ENCODE assay signal across 20 cellular contexts in the genomic region with DNA sequence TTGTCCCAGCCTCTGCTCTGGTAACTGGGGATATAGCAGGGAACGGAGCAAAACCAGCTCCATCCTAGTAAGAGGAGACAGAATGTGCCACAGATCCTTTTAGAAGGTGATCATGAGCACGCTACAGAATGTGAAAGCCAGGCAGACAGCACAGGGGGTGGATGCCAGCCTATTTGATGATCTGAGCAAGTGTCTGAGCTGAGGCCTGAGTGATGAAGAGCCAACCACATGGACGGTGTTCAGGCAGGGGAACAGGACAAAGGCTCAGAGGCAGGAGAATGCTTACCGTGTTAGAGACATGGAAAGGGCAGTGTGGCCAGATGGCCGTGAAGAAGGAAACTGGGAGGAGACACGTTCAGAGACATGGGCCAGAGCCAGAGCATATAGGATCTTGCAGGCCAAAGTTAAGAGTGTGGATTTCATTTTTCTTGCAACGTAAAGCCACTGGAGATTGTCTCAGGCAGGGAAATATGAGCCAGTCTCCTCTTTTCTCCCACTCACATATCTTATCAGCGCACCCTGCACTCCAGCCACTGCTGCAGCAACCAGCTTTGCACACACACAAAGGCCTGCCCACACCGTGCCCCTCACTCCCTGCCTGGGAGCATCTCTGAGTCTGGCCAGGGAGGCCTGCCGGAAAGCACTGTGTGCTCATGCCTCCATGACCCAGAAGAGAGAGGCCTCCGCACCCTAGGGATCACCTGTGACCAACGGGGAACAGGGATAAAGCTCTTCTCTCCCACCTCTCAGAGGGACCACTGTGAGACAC. TPM values are rescaled to one million over a fixed set of nuclear protein-coding genes. Genes with fewer than 3 reads are reported as not detected.
A peak's percentile ranks its signal among the peaks of the same experiment; 100 is the strongest.
DNase-seq lines count a peak whose midpoint lies in the region; ATAC-seq, FAIRE-seq and TF ChIP-seq lines count a peak whose summit lies in the region.
"Had no signal": no experiment of that assay in that cellular context is flagged by ENCODE, and none has a peak within 500 bp of the region (broad histone marks: within the 10 kb centered on the region; RNA-seq: fewer than 3 reads in every experiment).

No MANE protein-coding gene starts in this region.

- peaks cover 0 to 58% (median 14%) of the 10 kb centered on the region in 3 donors for H3K36me3 Mint-ChIP-seq in CD8-positive, alpha-beta memory T cell
- peaks cover 4 to 81% (median 24%) of the 10 kb centered on the region in 3 donors for H3K36me3 Mint-ChIP-seq in naive thymus-derived CD8-positive, alpha-beta T cell

- H3K4me1 ChIP-seq in CD8-positive, alpha-beta memory T cell (ENCODE audit: insufficient read depth, low read length) = peaks cover 62% of the 10 kb centered on the region

- no peak for DNase-seq in CD8-positive, alpha-beta memory T cell
- DNase-seq in OCI-M1 (lab: John Stamatoyannopoulos, UW) = peak; percentile 19
- DNase-seq in bronchial epithelial cell (ENCODE audit: low read depth) = no peak
- no peak for DNase-seq in naive thymus-derived CD8-positive, alpha-beta T cell
- DNase-seq in dermis blood vessel endothelial cell = no peak
- DNase-seq: activated CD4-positive, alpha-beta T cell treated with anti-CD3 and anti-CD28 coated beads for 48 hours; activated effector memory CD4-positive, alpha-beta T cell treated with Interleukin-2 at 50 U/mL for 16 hours; DMS53; naive B cell; NCI-H1417 treated with DMSO at 0.1 percent for 48 hours; NCI-H226; retina; SHP77 treated with DMSO at 0.1 percent for 48 hours; T1000 had no signal

- peaks cover 53 to 78% (median 67%) of the 10 kb centered on the region in 3 donors for H3K4me1 Mint-ChIP-seq in CD8-positive, alpha-beta memory T cell
- H3K4me1 Mint-ChIP-seq in naive thymus-derived CD8-positive, alpha-beta T cell = peaks cover 53 to 92% (median 85%) of the 10 kb centered on the region in 4 donors

- POLR2A ChIA-PET in CD8-positive, alpha-beta memory T cell (lab: Charles Lee) = interaction anchor here (0.6 kb wide), 1 partner anchor 658 kb away, joined by 12 read pairs; no protein-coding TSS in a partner anchor
- POLR2A ChIA-PET in naive thymus-derived CD8-positive, alpha-beta T cell (lab: Charles Lee) = interaction anchor here (1.0 to 7.0 kb wide), 5 partner anchors 8 to 74 kb away, joined by 3 to 81 read pairs (median 4); a partner anchor contains a TSS

- ATAC-seq in naive thymus-derived CD8-positive, alpha-beta T cell = peak in 1 of 2 donors; percentile 16
- ATAC-seq in GM19328 (IDR thresholded peaks at IDR 0.05; ENCODE audit: unreplicated experiment) (no peak), HG03108 (IDR thresholded peaks at IDR 0.05; ENCODE audit: unreplicated experiment) (no peak)

- CTCF ChIA-PET in CD8-positive, alpha-beta memory T cell (lab: Charles Lee) = interaction anchor here (0.8 to 3.7 kb wide), 4 partner anchors 19 to 145 kb away, joined by 3 to 14 read pairs (median 3); no protein-coding TSS in a partner anchor

- H3K9me3 ChIP-seq in CD8-positive, alpha-beta memory T cell (ENCODE audit: low read length) = no peaks in the 10 kb centered on the region
- H3K9me3 ChIP-seq: breast epithelium, thoracic aorta had no signal

- no peaks in the 10 kb centered on the region for H3K9me3 Mint-ChIP-seq in CD8-positive, alpha-beta memory T cell
- no peaks in the 10 kb centered on the region for H3K9me3 Mint-ChIP-seq in naive thymus-derived CD8-positive, alpha-beta T cell

- TF ChIP-seq CTCF in bronchial epithelial cell (IDR thresholded peaks at IDR 0.05; ENCODE audit: insufficient read depth, low read length, severe bottlenecking) = no peak

- H3K4me3 Mint-ChIP-seq in CD8-positive, alpha-beta memory T cell = peak overlapping the region in 1 of 7 donors; percentile 15
- H3K4me3 Mint-ChIP-seq in naive thymus-derived CD8-positive, alpha-beta T cell = peak overlapping the region in 9 of 10 donors; percentile 16 to 72 (median 58)
- H3K4me3 Mint-ChIP-seq: naive B cell had no signal

- peaks cover 0 to 3% of the 10 kb centered on the region in 2 donors for H3K27me3 Mint-ChIP-seq in CD8-positive, alpha-beta memory T cell
- H3K27me3 Mint-ChIP-seq in naive thymus-derived CD8-positive, alpha-beta T cell = no peaks in the 10 kb centered on the region
- H3K27me3 Mint-ChIP-seq: naive B cell had no signal

- H3K36me3 ChIP-seq in CD8-positive, alpha-beta memory T cell (ENCODE audit: insufficient read depth, low read length) = peaks cover 9% of the 10 kb centered on the region
- peaks cover 4% of the 10 kb centered on the region for H3K36me3 ChIP-seq in bronchial epithelial cell (ENCODE audit: control insufficient read depth, insufficient read depth, low read length)
- H3K36me3 ChIP-seq: breast epithelium, thoracic aorta had no signal

- peak; percentile 47 for FAIRE-seq in bronchial epithelial cell (lab: Jason Lieb, UNC)

- H3K27ac Mint-ChIP-seq in CD8-positive, alpha-beta memory T cell = peak overlapping the region in 7 of 8 donors; percentile 49 to 83 (median 72)
- peak overlapping the region; percentile 71 to 91 (median 89) for H3K27ac Mint-ChIP-seq in naive thymus-derived CD8-positive, alpha-beta T cell

- H3K27ac ChIP-seq in CD8-positive, alpha-beta memory T cell (ENCODE audit: low read depth, low read length) = no peak overlapping the region
- H3K27ac ChIP-seq: breast epithelium, hepatocyte, thoracic aorta had no signal

- H3K27me3 ChIP-seq in CD8-positive, alpha-beta memory T cell (ENCODE audit: insufficient read depth, low read length, poor library complexity, severe bottlenecking) = no peaks in the 10 kb centered on the region
- H3K27me3 ChIP-seq in bronchial epithelial cell (ENCODE audit: control insufficient read depth, insufficient read depth, low read length) = no peaks in the 10 kb centered on the region
- H3K27me3 ChIP-seq: breast epithelium, hepatocyte had no signal

- no peak overlapping the region for H3K4me3 ChIP-seq in CD8-positive, alpha-beta memory T cell (ENCODE audit: low read length)
- H3K4me3 ChIP-seq in bronchial epithelial cell (ENCODE audit: low read depth, low read length) = no peak overlapping the region
- H3K4me3 ChIP-seq: breast epithelium, hepatocyte, thoracic aorta had no signal

RNA-seq across cellular contexts. Expression of a gene that starts 20.1 kb away (rescaled TPM):
- 10 to 100 TPM; 22.9 to 28.6 TPM for total RNA-seq in CD8-positive, alpha-beta memory T cell
- 14.9 TPM for polyA plus RNA-seq in CD8-positive, alpha-beta memory T cell
- total RNA-seq in bronchial epithelial cell = 15.0 and 18.6 TPM in 2 replicates
- total RNA-seq in naive thymus-derived CD8-positive, alpha-beta T cell = 100 to 1,000 TPM; 122 to 130 TPM
- 10 to 100 TPM; 15.7 to 43.1 (median 27.5) TPM for polyA plus RNA-seq in naive thymus-derived CD8-positive, alpha-beta T cell
- total RNA-seq in dermis blood vessel endothelial cell = 68.8 and 116 TPM in 2 replicates

RNA-seq across cellular contexts. Expression of a gene that starts 41.0 kb away (rescaled TPM):
- not detected for total RNA-seq in CD8-positive, alpha-beta memory T cell
- polyA plus RNA-seq in CD8-positive, alpha-beta memory T cell = not detected
- total RNA-seq in bronchial epithelial cell (not detected in 2 replicates), dermis blood vessel endothelial cell (not detected in 2 replicates)
- not detected for total RNA-seq in naive thymus-derived CD8-positive, alpha-beta T cell
- not detected for polyA plus RNA-seq in naive thymus-derived CD8-positive, alpha-beta T cell
- total RNA-seq: hepatocyte, thoracic aorta had no signal
- polyA plus RNA-seq: BJ, hepatocyte had no signal

RNA-seq across cellular contexts. Expression of a gene that starts 59.3 kb away (rescaled TPM):
- total RNA-seq in CD8-positive, alpha-beta memory T cell = 10 to 100 TPM; 84.6 to 94.7 TPM
- polyA plus RNA-seq in CD8-positive, alpha-beta memory T cell = 91.6 TPM
- 11.3 and 19.1 TPM in 2 replicates for total RNA-seq in bronchial epithelial cell
- 10 to 100 TPM; 47.1 to 47.2 TPM for total RNA-seq in naive thymus-derived CD8-positive, alpha-beta T cell
- polyA plus RNA-seq in naive thymus-derived CD8-positive, alpha-beta T cell = 100 to 1,000 TPM; 101 to 119 (median 107) TPM
- total RNA-seq in dermis blood vessel endothelial cell = 37.9 and 57.6 TPM in 2 replicates
